8 cellular contexts compared by ENCODE assay signal in genomic region chr1:68116643-68117235, GRCh38.
DNase-seq lines count a peak whose midpoint lies in the region; ATAC-seq and TF ChIP-seq lines count a peak whose summit lies in the region.

No MANE protein-coding gene starts in this region.

- DNase-seq in GM06990 (ENCODE audit: extremely low read depth, insufficient read length): no peak
- DNase-seq in LNCaP clone FGC (ENCODE audit: low read depth): no peak
- DNase-seq in SJCRH30: peak; percentile 35 to 75
- DNase-seq in anterior cingulate cortex (lab: John Stamatoyannopoulos, UW): peak in 31 of 58 donors; percentile 5 to 72 (median 26)
- DNase-seq in hepatocyte (ENCODE audit: low spot score): peak; percentile 70
- DNase-seq in spleen: no peak
- DNase-seq in HuH-7 (ENCODE audit: low spot score): no peak

- TF ChIP-seq CTCF in GM06990 (IDR thresholded peaks at IDR 0.05; ENCODE audit: insufficient read depth, low read length, poor library complexity, severe bottlenecking) (peak; percentile 71), LNCaP clone FGC (IDR thresholded peaks at IDR 0.05; ENCODE audit: control insufficient read depth, extremely low read depth, insufficient read depth) (peak; percentile 80), hepatocyte (IDR thresholded peaks at IDR 0.05; ENCODE audit: poor library complexity) (peak; percentile 93), spleen (IDR thresholded peaks at IDR 0.05 in 8 of 11, conservative IDR thresholded peaks at IDR 0.05 in 3 of 11) (peak; percentile 45 to 85 (median 79))

- H2AFZ ChIP-seq in hepatocyte: no peak overlapping the region

- no peak overlapping the region for H3K4me3 ChIP-seq in GM06990 (replicated peaks; ENCODE audit: low read depth, low read length)
- H3K4me3 ChIP-seq in LNCaP clone FGC (ENCODE audit: low read depth, low read length): no peak overlapping the region
- H3K4me3 ChIP-seq in SJCRH30: no peak overlapping the region
- H3K4me3 ChIP-seq in hepatocyte: no peak overlapping the region
- peak overlapping the region in 1 of 8 donors; percentile 51 for H3K4me3 ChIP-seq in spleen

- no peak overlapping the region for H3K4me2 ChIP-seq in hepatocyte

- intact Hi-C loops in spleen (cut with DNase I; ENCODE audit: low total_unique reads): loop anchor here (5.0 to 10.0 kb wide), 4 partner anchors 262 to 1618 kb away; no protein-coding TSS in a partner anchor

- no peak overlapping the region for H3K27ac ChIP-seq in SJCRH30
- H3K27ac ChIP-seq in hepatocyte: no peak overlapping the region
- H3K27ac ChIP-seq in spleen: no peak overlapping the region

- no peak for TF ChIP-seq POLR2A in spleen (IDR thresholded peaks at IDR 0.05)

- no peaks in the 10 kb centered on the region for H4K20me1 ChIP-seq in hepatocyte (ENCODE audit: insufficient read depth, poor library complexity, severe bottlenecking)

- H3K9me2 ChIP-seq in hepatocyte (replicated peaks; ENCODE audit: insufficient read depth): no peaks in the 10 kb centered on the region

- H3K9me3 ChIP-seq in SJCRH30 (replicated peaks) (no peaks in the 10 kb centered on the region), hepatocyte (ENCODE audit: low read depth) (no peaks in the 10 kb centered on the region), spleen (no peaks in the 10 kb centered on the region)

- no peaks in the 10 kb centered on the region for H3K79me2 ChIP-seq in hepatocyte

- WGBS in hepatocyte (ENCODE audit: low lambda C conversion rate, missing lambda C conversion rate): 6% methylated on average over 3 of the region's 3 CpGs
- 0 to 11% (median 1%) methylated on average over 3 of the region's 3 CpGs for WGBS in spleen, 5 donors

- H3K36me3 ChIP-seq in GM06990 (ENCODE audit: control insufficient read depth, insufficient read depth, low read length) (no peaks in the 10 kb centered on the region), SJCRH30 (no peaks in the 10 kb centered on the region), hepatocyte (replicated peaks; ENCODE audit: insufficient read depth, low read depth) (no peaks in the 10 kb centered on the region), spleen (no peaks in the 10 kb centered on the region)

- no peak for ATAC-seq in GM19455 (IDR thresholded peaks at IDR 0.05; ENCODE audit: unreplicated experiment)

- H3K4me1 ChIP-seq in SJCRH30: peaks cover 3% of the 10 kb centered on the region
- H3K4me1 ChIP-seq in hepatocyte (ENCODE audit: insufficient read depth): peaks cover 6% of the 10 kb centered on the region
- peaks cover 0 to 26% (median 10%) of the 10 kb centered on the region in 6 donors for H3K4me1 ChIP-seq in spleen

- no peaks in the 10 kb centered on the region for H3K27me3 ChIP-seq in GM06990 (replicated peaks; ENCODE audit: control insufficient read depth, insufficient read depth, low read length)
- no peaks in the 10 kb centered on the region for H3K27me3 ChIP-seq in SJCRH30
- H3K27me3 ChIP-seq in hepatocyte: no peaks in the 10 kb centered on the region
- no peaks in the 10 kb centered on the region for H3K27me3 ChIP-seq in spleen (replicated peaks in 1 of 7)

Comparison
In these comparisons a context has a peak if more than half of its experiments do, and no peak if none do; other contexts are left out.
1. DNase-seq: peak in SJCRH30 (2 of 2), anterior cingulate cortex (31 of 58) and hepatocyte (single experiment); none in GM06990 (single experiment), LNCaP clone FGC (single experiment), spleen (single experiment) and HuH-7 (single experiment).
2. Peak in every context shown above with its lines, with median percentiles within 50 percentile points of each other: CTCF ChIP-seq.